ENCODE assay signal across 13 cellular contexts in the genomic region with DNA sequence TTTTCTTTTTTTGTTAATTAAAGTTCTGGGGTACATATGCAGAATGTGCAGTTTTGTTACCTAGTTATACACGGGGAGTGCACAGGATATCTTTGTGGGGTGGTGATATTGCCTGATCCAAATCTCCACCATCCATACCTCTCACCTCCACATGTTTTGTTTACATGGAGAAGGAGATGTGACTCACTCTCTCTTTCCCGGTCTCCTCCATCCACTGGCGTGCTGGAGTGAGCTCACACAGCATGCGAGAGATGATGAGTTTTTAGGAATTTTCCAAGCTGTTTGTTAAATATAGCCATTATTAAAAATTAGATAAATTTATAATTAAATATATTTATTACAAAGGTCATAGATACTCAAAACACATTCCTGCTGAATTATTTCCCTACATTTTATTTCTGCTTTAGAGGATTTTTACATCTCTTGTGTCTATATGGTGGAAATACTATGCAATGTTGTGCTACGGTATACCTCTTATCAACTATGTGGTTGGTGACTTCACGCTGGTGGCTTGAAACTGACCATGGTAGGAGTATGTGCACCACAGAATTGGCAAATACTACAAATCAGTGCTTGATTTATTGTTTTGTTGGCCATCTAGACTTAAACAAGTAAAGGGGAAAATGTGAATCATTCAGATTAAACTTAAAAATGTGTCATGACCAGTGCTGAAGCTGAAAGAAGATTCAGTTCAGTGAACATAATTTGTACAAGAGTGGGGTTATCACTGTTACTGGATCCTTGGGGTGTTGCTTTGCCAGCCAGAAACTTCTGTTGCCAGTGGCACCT.
DNase-seq lines count a peak whose midpoint lies in the region; ATAC-seq and TF ChIP-seq lines count a peak whose summit lies in the region.
"Had no signal": no experiment of that assay in that cellular context is flagged by ENCODE, and none has a peak within 500 bp of the region (broad histone marks: within the 10 kb centered on the region; RNA-seq: fewer than 3 reads in every experiment).

No MANE protein-coding gene starts in this region.

- no peaks in the 10 kb centered on the region for H3K27me3 Mint-ChIP-seq in mesothelial cell of epicardium (ENCODE audit: low read depth)

- no peak overlapping the region for H3K4me3 Mint-ChIP-seq in mesothelial cell of epicardium
- H3K4me3 Mint-ChIP-seq: memory B cell had no signal

- peaks cover 5% of the 10 kb centered on the region for H3K4me1 Mint-ChIP-seq in mesothelial cell of epicardium

- no peaks in the 10 kb centered on the region for H3F3A ChIP-seq in PC-3 (ENCODE audit: low read length, unreplicated experiment)

- peak; percentile 47 for ATAC-seq in PC-3
- ATAC-seq in HG03095 (IDR thresholded peaks at IDR 0.05; ENCODE audit: unreplicated experiment): no peak
- no peak for ATAC-seq in activated CD4-positive, CD25-positive, alpha-beta regulatory T cell treated with anti-CD3 and anti-CD28 coated beads, Interleukin-2, amount 50 U/mL, for 24 hours

- H3K4me3 ChIP-seq in PC-3 (ENCODE audit: low read length) (no peak overlapping the region), epithelial cell of esophagus (ENCODE audit: low read length) (no peak overlapping the region)
- H3K4me3 ChIP-seq: pancreas, thoracic aorta had no signal

- POLR2A ChIA-PET in PC-3 (lab: Charles Lee; ENCODE audit: unreplicated experiment): no interaction called here

- TF ChIP-seq CTCF in PC-3 (conservative IDR thresholded peaks at IDR 0.05; ENCODE audit: low read depth, low read length): no peak
- no peak for TF ChIP-seq CTCF in epithelial cell of esophagus (IDR thresholded peaks at IDR 0.05; ENCODE audit: insufficient read depth, low read depth, low read length, missing control alignments)
- TF ChIP-seq CTCF in mesothelial cell of epicardium (IDR thresholded peaks at IDR 0.05; ENCODE audit: unreplicated experiment): no peak

- intact Hi-C loops in PC-3 (cut with micrococcal nuclease): no loop called here

- DNase-seq in EH (ENCODE audit: low read depth) (peak; percentile 42), PC-3 (peak; percentile 56), epithelial cell of esophagus (ENCODE audit: low read depth) (peak; percentile 72), mesothelial cell of epicardium (ENCODE audit: low spot score in 2 of 2, unreplicated experiment in 2 of 2) (no peak), RPMI8226 (no peak), retina (no peak)
- DNase-seq: activated CD8-positive, alpha-beta memory T cell treated with anti-CD3 and anti-CD28 coated beads, Interleukin-2, amount 50 U/mL, for 48 hours; activated naive CD4-positive, alpha-beta T cell treated with anti-CD3 and anti-CD28 coated beads, Interleukin-2, amount 50 U/mL, for 16 hours; pancreas had no signal

- H3K27ac ChIP-seq in PC-3 (ENCODE audit: low read length): peak overlapping the region; percentile 53
- H3K27ac ChIP-seq: pancreas, thoracic aorta had no signal

- H3K9me3 Mint-ChIP-seq in mesothelial cell of epicardium: peaks cover 15% of the 10 kb centered on the region

- H3K36me3 Mint-ChIP-seq in mesothelial cell of epicardium: peaks cover 2% of the 10 kb centered on the region

- no peak overlapping the region for H3K9ac ChIP-seq in PC-3 (ENCODE audit: low read length)

- no peaks in the 10 kb centered on the region for H3K9me2 ChIP-seq in PC-3 (replicated peaks; ENCODE audit: low read length)

- no peaks in the 10 kb centered on the region for H3K9me3 ChIP-seq in PC-3 (ENCODE audit: low read length)
- H3K9me3 ChIP-seq: pancreas, thoracic aorta had no signal

- no peaks in the 10 kb centered on the region for H3K36me3 ChIP-seq in PC-3 (ENCODE audit: low read depth, low read length)
- H3K36me3 ChIP-seq: pancreas, thoracic aorta had no signal

- no peak overlapping the region for H2AFZ ChIP-seq in PC-3 (ENCODE audit: low read length)

- peak overlapping the region; percentile 40; the same call in 1 of the 2 replicates for H3K4me2 ChIP-seq in PC-3 (ENCODE audit: low read length)

- H3K27ac Mint-ChIP-seq in mesothelial cell of epicardium: peak overlapping the region; percentile 7
- H3K27ac Mint-ChIP-seq: memory B cell had no signal

- no peaks in the 10 kb centered on the region for H3K79me2 ChIP-seq in PC-3 (ENCODE audit: low read length)

- no peaks in the 10 kb centered on the region for H4K20me1 ChIP-seq in PC-3 (ENCODE audit: low read length)

- H3K4me1 ChIP-seq in PC-3 (ENCODE audit: insufficient read depth, low read length): peaks cover 35% of the 10 kb centered on the region
- H3K4me1 ChIP-seq: pancreas had no signal

- BruUV-seq in PC-3 (replicated peaks; lab: Mats Ljungman, UMichigan): no TSS peak

- H3K27me3 ChIP-seq in PC-3 (ENCODE audit: low read length): no peaks in the 10 kb centered on the region
- H3K27me3 ChIP-seq: pancreas had no signal

- CTCF ChIA-PET in PC-3 (lab: Charles Lee): no interaction called here

Comparison
In these comparisons a context has a peak if more than half of its experiments do, and no peak if none do; other contexts are left out.
1. DNase-seq: peak in EH (single experiment), PC-3 (single experiment) and epithelial cell of esophagus (single experiment); none in mesothelial cell of epicardium (0 of 2), RPMI8226 (single experiment) and retina (single experiment).